ENCODE assay signal across 26 cellular contexts in genomic region chr19:10537668-10538067, GRCh38. TPM values are rescaled to one million over a fixed set of nuclear protein-coding genes. Genes with fewer than 3 reads are reported as not detected.
"Had no signal": no experiment of that assay in that cellular context is flagged by ENCODE, and none has a peak within 500 bp of the region (broad histone marks: within the 10 kb centered on the region; RNA-seq: fewer than 3 reads in every experiment).

No MANE protein-coding gene starts in this region.

- H3K36me3 ChIP-seq: neural progenitor cell, ovary, right lobe of liver, sigmoid colon, stomach, thoracic aorta, thyroid gland, tibial nerve, upper lobe of right lung, uterus had no signal

- FAIRE-seq: small intestine had no signal

- ATAC-seq: right cardiac atrium, right lobe of liver had no signal

- H3K27ac ChIP-seq: neural progenitor cell, ovary, parathyroid adenoma, psoas muscle, right lobe of liver, sigmoid colon, stomach, thoracic aorta, thyroid gland, tibial nerve, upper lobe of right lung, uterus had no signal

- DNase-seq: natural killer cell; occipital lobe; ovary; posterior cingulate gyrus; psoas muscle; right lobe of liver; sigmoid colon; small intestine; stimulated activated CD4-positive, alpha-beta T cell treated with anti-CD3 and anti-CD28 coated beads, Interleukin-15, amount 100 ng/mL, for 24 hours; stimulated activated CD4-positive, alpha-beta T cell treated with anti-CD3 and anti-CD28 coated beads, Interleukin-2, amount 100 ng/mL, for 24 hours; stimulated activated CD4-positive, alpha-beta T cell treated with anti-CD3 and anti-CD28 coated beads, Interleukin-2, amount 100 ng/mL, for 48 hours; stimulated activated CD4-positive, alpha-beta T cell treated with anti-CD3 and anti-CD28 coated beads, Interleukin-4, amount 100 ng/mL, for 24 hours; stimulated activated naive B cell treated with anti-CD40 and anti-IgM and Interleukin-4, amounts not matched to agents 10 μg/mL and 1 μg/mL and 100 μg/mL, for 72 hours; stimulated activated naive CD4-positive, alpha-beta T cell treated with Interleukin-2 at 50 U/mL for 16 hours; stomach; thyroid gland; upper lobe of right lung; uterus had no signal

- H3K79me2 ChIP-seq: parathyroid adenoma had no signal

- H3K27me3 ChIP-seq: neural progenitor cell, ovary, right lobe of liver, thyroid gland, tibial nerve, uterus had no signal

- H2AFZ ChIP-seq: neural progenitor cell, parathyroid adenoma had no signal

- H3K9ac ChIP-seq: neural progenitor cell, parathyroid adenoma had no signal

- H3K9me3 ChIP-seq: ovary, psoas muscle, right lobe of liver, sigmoid colon, stomach, thoracic aorta, thyroid gland, tibial nerve, upper lobe of right lung, uterus had no signal

- H3K4me3 ChIP-seq: neural progenitor cell, ovary, psoas muscle, right lobe of liver, sigmoid colon, stomach, thoracic aorta, thyroid gland, tibial nerve, upper lobe of right lung, uterus had no signal

- H3K4me2 ChIP-seq: neural progenitor cell had no signal

- H3K4me1 ChIP-seq: neural progenitor cell, parathyroid adenoma, right lobe of liver, sigmoid colon, stomach, thyroid gland, tibial nerve, upper lobe of right lung, uterus had no signal

RNA-seq across cellular contexts. Expression of gene S1PR5, which starts 20.4 kb away (rescaled TPM):
- total RNA-seq: progenitor cell of endocrine pancreas, renal cortical epithelial cell, sigmoid colon had no signal
- polyA plus RNA-seq: neural cell had no signal
